In genomic region chr10:14648936-14649335, GRCh38 we compare ENCODE assay signal across 8 cellular contexts.
DNase-seq lines count a peak whose midpoint lies in the region; ATAC-seq and TF ChIP-seq lines count a peak whose summit lies in the region.

No MANE protein-coding gene starts in this region.

- CTCF ChIA-PET in OCI-LY7 (lab: Charles Lee; ENCODE audit: unreplicated experiment): interaction anchor here (1.0 kb wide), 1 partner anchor 10 kb away, joined by 5 read pairs; no protein-coding TSS in a partner anchor

- POLR2A ChIA-PET in OCI-LY7 (lab: Charles Lee): interaction anchor here (0.5 to 3.6 kb wide), 5 partner anchors 9 to 169 kb away, joined by 3 to 24 read pairs (median 4); no protein-coding TSS in a partner anchor

- H3K27ac ChIP-seq in OCI-LY7 (ENCODE audit: low read depth, low read length, poor library complexity, severe bottlenecking) (peak overlapping the region; percentile 90), esophagus squamous epithelium (peak overlapping the region; percentile 9 to 81 (median 66)), skin epidermis (peak overlapping the region in 14 of 21 experiments; percentile 11 to 80 (median 70))

- intact Hi-C loops in OCI-LY7 (cut with micrococcal nuclease; ENCODE audit: unreplicated experiment) (loop anchor here (1.0 to 5.0 kb wide), 4 partner anchors 10 to 92 kb away; no protein-coding TSS in a partner anchor), esophagus squamous epithelium (cut with DNase I) (no loop called here)

- H3K9me3 ChIP-seq in OCI-LY7 (ENCODE audit: low read length) (no peaks in the 10 kb centered on the region), esophagus squamous epithelium (no peaks in the 10 kb centered on the region)

- no peaks in the 10 kb centered on the region for H3K9me2 ChIP-seq in OCI-LY7 (ENCODE audit: insufficient read depth, low read length)

- peak overlapping the region; percentile 93 for H3K4me2 ChIP-seq in OCI-LY7 (ENCODE audit: low read length)

- WGBS in esophagus squamous epithelium, 2 donors: 25 to 46% methylated on average over 3 of the region's 3 CpGs

- no TSS peak for BruUV-seq in OCI-LY7 (replicated peaks; lab: Mats Ljungman, UMichigan)

- H3K79me2 ChIP-seq in OCI-LY7 (ENCODE audit: insufficient read depth, low read depth, low read length): no peaks in the 10 kb centered on the region

- no peaks in the 10 kb centered on the region for H4K20me1 ChIP-seq in OCI-LY7 (ENCODE audit: insufficient read depth, low read length)

- no peak for TF ChIP-seq POLR2A in esophagus squamous epithelium (IDR thresholded peaks at IDR 0.05)

- ATAC-seq in HG03521 (IDR thresholded peaks at IDR 0.05; ENCODE audit: unreplicated experiment) (no peak), GM19023 (IDR thresholded peaks at IDR 0.05; ENCODE audit: unreplicated experiment) (no peak)

- peaks cover 85% of the 10 kb centered on the region for H3K4me1 ChIP-seq in OCI-LY7 (ENCODE audit: insufficient read depth, low read length, poor library complexity, severe bottlenecking)
- H3K4me1 ChIP-seq in esophagus squamous epithelium: peaks cover 8 to 31% (median 25%) of the 10 kb centered on the region in 3 donors

- TF ChIP-seq CTCF in OCI-LY7 (conservative IDR thresholded peaks at IDR 0.05; ENCODE audit: low read length) (no peak), esophagus squamous epithelium (IDR thresholded peaks at IDR 0.05) (no peak)

- peak overlapping the region; percentile 56 for H3K4me3 ChIP-seq in OCI-LY7 (ENCODE audit: low read depth, low read length, poor library complexity, severe bottlenecking)
- H3K4me3 ChIP-seq in esophagus squamous epithelium: no peak overlapping the region
- no peak overlapping the region for H3K4me3 ChIP-seq in skin epidermis

- no peaks in the 10 kb centered on the region for H3K27me3 ChIP-seq in esophagus squamous epithelium

- H3K36me3 ChIP-seq in OCI-LY7 (ENCODE audit: insufficient read depth, low read length) (no peaks in the 10 kb centered on the region), esophagus squamous epithelium (no peaks in the 10 kb centered on the region)

- H2AFZ ChIP-seq in OCI-LY7 (ENCODE audit: low read length): peak overlapping the region; percentile 74; the same call in 1 of the 2 replicates

- peak; percentile 43 for DNase-seq in NCI-H748 (lab: John Stamatoyannopoulos, UW; ENCODE audit: unreplicated experiment)
- DNase-seq in NCI-H748 treated with DMSO at 0.1 percent for 48 hours (lab: John Stamatoyannopoulos, UW): no peak
- no peak for DNase-seq in OCI-LY7 (ENCODE audit: low spot score)
- DNase-seq in esophagus squamous epithelium (lab: John Stamatoyannopoulos, UW): no peak
- DNase-seq in activated gamma-delta T cell treated with Interleukin-2 at 50 U/mL for 16 hours: no peak
